ENCODE assay signal across 24 cellular contexts in genomic region chr1:164760585-164760968, GRCh38.
A peak's percentile ranks its signal among the peaks of the same experiment; 100 is the strongest.
DNase-seq lines count a peak whose midpoint lies in the region; ATAC-seq and TF ChIP-seq lines count a peak whose summit lies in the region.
"Had no signal": no experiment of that assay in that cellular context is flagged by ENCODE, and none has a peak within 500 bp of the region (broad histone marks: within the 10 kb centered on the region; RNA-seq: fewer than 3 reads in every experiment).

No MANE protein-coding gene starts in this region.

- ATAC-seq in gastrocnemius medialis = peak in 1 of 2 donors; percentile 61
- ATAC-seq in GM19351 (IDR thresholded peaks at IDR 0.05; ENCODE audit: unreplicated experiment) = no peak
- ATAC-seq: activated CD8-positive, alpha-beta T cell treated with anti-CD3 and anti-CD28 coated beads for 36 hours; stimulated activated memory B cell treated with anti-CD40 and anti-IgM and Interleukin-4, amounts not matched to agents 10 μg/mL and 1 μg/mL and 100 μg/mL, for 72 hours; T-helper 17 cell had no signal

- H3K4me3 ChIP-seq in fibroblast of mammary gland (ENCODE audit: control insufficient read depth, low read depth, low read length) = no peak overlapping the region
- no peak overlapping the region for H3K4me3 ChIP-seq in gastrocnemius medialis
- H3K4me3 ChIP-seq: Peyer's patch, smooth muscle cell had no signal

- peak overlapping the region in 3 of 4 donors; percentile 45 to 62 (median 48) for H3K27ac ChIP-seq in gastrocnemius medialis
- H3K27ac ChIP-seq: Peyer's patch had no signal

- peaks cover 38 to 42% of the 10 kb centered on the region in 2 donors for H3K4me1 ChIP-seq in gastrocnemius medialis

- in situ Hi-C loops in gastrocnemius medialis (cut with MboI; ENCODE audit: low sequenced_read_pairs in 4 of 4) = no loop called here

- intact Hi-C loops in gastrocnemius medialis (cut with DNase I; ENCODE audit: low total_unique reads) = no loop called here

- no peak for TF ChIP-seq POLR2A in gastrocnemius medialis (IDR thresholded peaks at IDR 0.05)

- H3K27me3 ChIP-seq in gastrocnemius medialis = no peaks in the 10 kb centered on the region
- H3K27me3 ChIP-seq: Peyer's patch had no signal

- TF ChIP-seq CTCF in fibroblast of mammary gland (conservative IDR thresholded peaks at IDR 0.05; ENCODE audit: control insufficient read depth, insufficient read depth, low read depth, low read length) (no peak), gastrocnemius medialis (IDR thresholded peaks at IDR 0.05 in 4 of 5, conservative IDR thresholded peaks at IDR 0.05 in 1 of 5) (no peak)

- no peaks in the 10 kb centered on the region for H3K9me3 ChIP-seq in gastrocnemius medialis
- H3K9me3 ChIP-seq: Peyer's patch had no signal

- DNase-seq in DMS 273 (lab: John Stamatoyannopoulos, UW; ENCODE audit: unreplicated experiment) (peak; percentile 77), NCI-H446 (lab: John Stamatoyannopoulos, UW) (peak; percentile 49 to 69), fibroblast of mammary gland (ENCODE audit: low read depth) (peak; percentile 70), gastrocnemius medialis (no peak), NCI-H82 (lab: John Stamatoyannopoulos, UW) (no peak), dermis blood vessel endothelial cell (no peak)
- DNase-seq: activated CD4-positive, alpha-beta T cell treated with anti-CD3 and anti-CD28 coated beads for 1 hour; activated CD8-positive, alpha-beta T cell treated with anti-CD3 and anti-CD28 coated beads for 36 hours; activated effector memory CD4-positive, alpha-beta T cell treated with Interleukin-2 at 50 U/mL for 16 hours; activated naive CD8-positive, alpha-beta T cell treated with anti-CD3 and anti-CD28 coated beads, Interleukin-2, amount 10 ng/mL, durations not matched to agents 7 days and 5 days; activated T-cell treated with anti-CD3 and anti-CD28 coated beads for 4 hours; CD4-positive, CD25-positive, alpha-beta regulatory T cell; effector CD4-positive, alpha-beta T cell; erythroblast; KBM-7; NCI-H1436 treated with DMSO at 0.1 percent for 48 hours; NCI-H2171; NCI-H524 treated with DMSO at 0.1 percent for 48 hours; Peyer's patch; stimulated activated CD4-positive, alpha-beta T cell treated with anti-CD3 and anti-CD28 coated beads, Interleukin-2, amount 100 ng/mL, for 48 hours; T-helper 17 cell had no signal

- H3K36me3 ChIP-seq in gastrocnemius medialis = no peaks in the 10 kb centered on the region
- H3K36me3 ChIP-seq: Peyer's patch had no signal

Comparison
In these comparisons a context has a peak if more than half of its experiments do, and no peak if none do; other contexts are left out.
1. DNase-seq: peak in DMS 273 (single experiment), NCI-H446 (2 of 2) and fibroblast of mammary gland (single experiment); none in gastrocnemius medialis (0 of 2), NCI-H82 (single experiment) and dermis blood vessel endothelial cell (single experiment).